ENCODE assay signal across 17 cellular contexts in genomic region chr20:17584684-17585083, GRCh38. TPM values are rescaled to one million over a fixed set of nuclear protein-coding genes. Genes with fewer than 3 reads are reported as not detected.
DNase-seq lines count a peak whose midpoint lies in the region; ATAC-seq and TF ChIP-seq lines count a peak whose summit lies in the region.
"Had no signal": no experiment of that assay in that cellular context is flagged by ENCODE, and none has a peak within 500 bp of the region (broad histone marks: within the 10 kb centered on the region; RNA-seq: fewer than 3 reads in every experiment).

No MANE protein-coding gene starts in this region.

- H4K20me1 ChIP-seq in GM23338 (replicated peaks; ENCODE audit: insufficient read depth) (0 out of 2 replicates have a peak, but pooled peaks cover 3% of the 10 kb centered on the region), smooth muscle cell (ENCODE audit: low read depth) (peaks cover 100% of the 10 kb centered on the region)

- no peaks in the 10 kb centered on the region for H3F3A ChIP-seq in GM23338 (replicated peaks; ENCODE audit: low read depth)
- peaks cover 5% of the 10 kb centered on the region for H3F3A ChIP-seq in smooth muscle cell (ENCODE audit: low read depth)

- H3K36me3 Mint-ChIP-seq in GM23338 (ENCODE audit: low read depth): peaks cover 3% of the 10 kb centered on the region; the same call in 1 of the 3 replicates
- H3K36me3 Mint-ChIP-seq in stimulated activated naive B cell treated with anti-CD40 and anti-IgM and Interleukin-4, amounts not matched to agents 10 μg/mL and 1 μg/mL and 100 μg/mL, for 72 hours: peaks cover 2 to 6% of the 10 kb centered on the region in 2 donors

- H3K4me3 ChIP-seq in GM23338: no peak overlapping the region
- H3K4me3 ChIP-seq in ascending aorta: peak overlapping the region; percentile 10 to 12
- no peak overlapping the region for H3K4me3 ChIP-seq in gastroesophageal sphincter
- H3K4me3 ChIP-seq in smooth muscle cell: no peak overlapping the region
- H3K4me3 ChIP-seq: BLaER1 treated with 17β-estradiol and CSF1 and Interleukin-3, amounts not matched to agents 10 nM and 100 nM had no signal

- H3K4me2 ChIP-seq in GM23338 (no peak overlapping the region), smooth muscle cell (peak overlapping the region; percentile 19)
- H3K4me2 ChIP-seq: BLaER1 treated with 17β-estradiol and CSF1 and Interleukin-3, amounts not matched to agents 10 nM and 100 nM had no signal

- H3K27ac Mint-ChIP-seq in GM23338: peak overlapping the region; percentile 8; the same call in 1 of the 2 replicates
- H3K27ac Mint-ChIP-seq in stimulated activated naive B cell treated with anti-CD40 and anti-IgM and Interleukin-4, amounts not matched to agents 10 μg/mL and 1 μg/mL and 100 μg/mL, for 72 hours: no peak overlapping the region

- H3K9me3 ChIP-seq in ascending aorta: no peaks in the 10 kb centered on the region
- no peaks in the 10 kb centered on the region for H3K9me3 ChIP-seq in gastroesophageal sphincter
- H3K9me3 ChIP-seq in smooth muscle cell (replicated peaks; ENCODE audit: low read depth): no peaks in the 10 kb centered on the region

- H3K4me3 Mint-ChIP-seq in GM23338: no peak overlapping the region
- no peak overlapping the region for H3K4me3 Mint-ChIP-seq in stimulated activated naive B cell treated with anti-CD40 and anti-IgM and Interleukin-4, amounts not matched to agents 10 μg/mL and 1 μg/mL and 100 μg/mL, for 72 hours

- TF ChIP-seq CTCF in GM23338 (conservative IDR thresholded peaks at IDR 0.05; ENCODE audit: low read depth in 2 of 2) (no peak), ascending aorta (IDR thresholded peaks at IDR 0.05) (no peak), gastroesophageal sphincter (IDR thresholded peaks at IDR 0.05) (no peak), smooth muscle cell (IDR thresholded peaks at IDR 0.05; ENCODE audit: borderline replicate concordance, insufficient read depth, poor library complexity, severe bottlenecking) (no peak), GM13977 (IDR thresholded peaks at IDR 0.05; ENCODE audit: extremely low read depth, insufficient read depth, missing control alignments) (no peak)

- H3K27ac ChIP-seq in GM23338 (ENCODE audit: low read depth) (peak overlapping the region; percentile 8; the same call in 1 of the 2 replicates), ascending aorta (peak overlapping the region; percentile 32 to 41), gastroesophageal sphincter (peak overlapping the region; percentile 1 to 86 (median 59)), smooth muscle cell (ENCODE audit: low read depth) (no peak overlapping the region)
- H3K27ac ChIP-seq: BLaER1 treated with 17β-estradiol and CSF1 and Interleukin-3, amounts not matched to agents 10 nM and 100 nM had no signal

- DNase-seq in GM23338 (ENCODE audit: low spot score) (no peak), ascending aorta (ENCODE audit: low spot score in 2 of 2) (no peak), smooth muscle cell (lab: John Stamatoyannopoulos, UW; ENCODE audit: unreplicated experiment) (no peak), cerebellar cortex (ENCODE audit: low spot score) (no peak), GM13977 (ENCODE audit: low spot score) (no peak)
- no peak for DNase-seq in stimulated activated naive B cell treated with anti-CD40 and anti-IgM and Interleukin-4, amounts not matched to agents 10 μg/mL and 1 μg/mL and 100 μg/mL, for 72 hours
- DNase-seq: DMS 273 treated with DMSO at 0.1 percent for 48 hours, GF-D8, Karpas-422, MM.1S, NCI-H1105, NCI-H1694, NCI-H524, SHP77 treated with DMSO at 0.1 percent for 48 hours had no signal

- TF ChIP-seq EP300 in gastroesophageal sphincter (IDR thresholded peaks at IDR 0.05): no peak

- intact Hi-C loops in ascending aorta (cut with DNase I): no loop called here

- no peaks in the 10 kb centered on the region for H3K9me3 Mint-ChIP-seq in GM23338
- H3K9me3 Mint-ChIP-seq in stimulated activated naive B cell treated with anti-CD40 and anti-IgM and Interleukin-4, amounts not matched to agents 10 μg/mL and 1 μg/mL and 100 μg/mL, for 72 hours: no peaks in the 10 kb centered on the region

- in situ Hi-C loops in GM13977 (cut with MboI; ENCODE audit: low pct_unique_long_range_greater_than_20kb, low sequenced_read_pairs, unreplicated experiment): no loop called here

- TF ChIP-seq POLR2A in gastroesophageal sphincter (IDR thresholded peaks at IDR 0.05): no peak

- ATAC-seq in GM23338 (no peak), gastroesophageal sphincter (no peak), GM19452 (IDR thresholded peaks at IDR 0.05; ENCODE audit: unreplicated experiment) (no peak)
- ATAC-seq in stimulated activated naive B cell treated with anti-CD40 and anti-IgM and Interleukin-4, amounts not matched to agents 10 μg/mL and 1 μg/mL and 100 μg/mL, for 72 hours (replicated peaks): no peak

- H3K27me3 ChIP-seq in GM23338 (ENCODE audit: insufficient read depth): no peaks in the 10 kb centered on the region
- no peaks in the 10 kb centered on the region for H3K27me3 ChIP-seq in ascending aorta
- H3K27me3 ChIP-seq in gastroesophageal sphincter: no peaks in the 10 kb centered on the region
- no peaks in the 10 kb centered on the region for H3K27me3 ChIP-seq in smooth muscle cell (ENCODE audit: low read depth)
- H3K27me3 ChIP-seq: BLaER1 treated with 17β-estradiol and CSF1 and Interleukin-3, amounts not matched to agents 10 nM and 100 nM had no signal

- peaks cover 16% of the 10 kb centered on the region for H3K4me1 Mint-ChIP-seq in GM23338
- peaks cover 2 to 9% of the 10 kb centered on the region in 2 donors for H3K4me1 Mint-ChIP-seq in stimulated activated naive B cell treated with anti-CD40 and anti-IgM and Interleukin-4, amounts not matched to agents 10 μg/mL and 1 μg/mL and 100 μg/mL, for 72 hours

- H3K27me3 Mint-ChIP-seq in GM23338 (ENCODE audit: insufficient read depth, low read depth, poor library complexity): peaks cover 2% of the 10 kb centered on the region
- no peaks in the 10 kb centered on the region for H3K27me3 Mint-ChIP-seq in stimulated activated naive B cell treated with anti-CD40 and anti-IgM and Interleukin-4, amounts not matched to agents 10 μg/mL and 1 μg/mL and 100 μg/mL, for 72 hours

- no peak overlapping the region for H3K9ac ChIP-seq in smooth muscle cell (ENCODE audit: low read depth)
- H3K9ac ChIP-seq: BLaER1 treated with 17β-estradiol and CSF1 and Interleukin-3, amounts not matched to agents 10 nM and 100 nM had no signal

- no peaks in the 10 kb centered on the region; the same call in 1 of the 2 replicates for H3K9me2 ChIP-seq in GM23338 (ENCODE audit: insufficient read depth)

- no peak overlapping the region for H2AFZ ChIP-seq in GM23338
- no peak overlapping the region for H2AFZ ChIP-seq in smooth muscle cell (ENCODE audit: low read depth)

- H3K36me3 ChIP-seq in GM23338 (ENCODE audit: insufficient read depth) (no peaks in the 10 kb centered on the region), ascending aorta (peaks cover 0 to 28% of the 10 kb centered on the region in 2 donors), gastroesophageal sphincter (peaks cover 0 to 6% of the 10 kb centered on the region in 2 donors), smooth muscle cell (ENCODE audit: low read depth) (no peaks in the 10 kb centered on the region)

- H3K4me1 ChIP-seq in GM23338 (ENCODE audit: insufficient read depth) (0 out of 2 replicates have a peak, but pooled peaks cover 6% of the 10 kb centered on the region), ascending aorta (peaks cover 10 to 58% of the 10 kb centered on the region in 2 donors), gastroesophageal sphincter (peaks cover 18 to 99% (median 26%) of the 10 kb centered on the region in 3 donors), smooth muscle cell (ENCODE audit: low read depth) (no peaks in the 10 kb centered on the region)

- H3K79me2 ChIP-seq in GM23338 (replicated peaks; ENCODE audit: insufficient read depth) (peaks cover 99% of the 10 kb centered on the region), smooth muscle cell (ENCODE audit: low read depth) (peaks cover 100% of the 10 kb centered on the region)

TF ChIP-seq in GM23338, 12 proteins besides CTCF, POLR2A, EP300 and RAD21 (continues in another document):
- no peak for TF ChIP-seq EZH2phosphoT487 (IDR thresholded peaks at IDR 0.05; ENCODE audit: unreplicated experiment)
- no peak for TF ChIP-seq ZNF114 (CRISPR knock-in tag; IDR thresholded peaks at IDR 0.05)
- no peak for TF ChIP-seq POLR2AphosphoS5 (IDR thresholded peaks at IDR 0.05; ENCODE audit: low read depth)
- TF ChIP-seq JUNB (IDR thresholded peaks at IDR 0.05; ENCODE audit: unreplicated experiment): no peak
- TF ChIP-seq STAT1 (IDR thresholded peaks at IDR 0.05; ENCODE audit: unreplicated experiment): no peak
- TF ChIP-seq, protein P1, sequence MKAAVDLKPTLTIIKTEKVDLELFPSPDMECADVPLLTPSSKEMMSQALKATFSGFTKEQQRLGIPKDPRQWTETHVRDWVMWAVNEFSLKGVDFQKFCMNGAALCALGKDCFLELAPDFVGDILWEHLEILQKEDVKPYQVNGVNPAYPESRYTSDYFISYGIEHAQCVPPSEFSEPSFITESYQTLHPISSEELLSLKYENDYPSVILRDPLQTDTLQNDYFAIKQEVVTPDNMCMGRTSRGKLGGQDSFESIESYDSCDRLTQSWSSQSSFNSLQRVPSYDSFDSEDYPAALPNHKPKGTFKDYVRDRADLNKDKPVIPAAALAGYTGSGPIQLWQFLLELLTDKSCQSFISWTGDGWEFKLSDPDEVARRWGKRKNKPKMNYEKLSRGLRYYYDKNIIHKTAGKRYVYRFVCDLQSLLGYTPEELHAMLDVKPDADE (IDR thresholded peaks at IDR 0.05): no peak
- TF ChIP-seq EZH2 (IDR thresholded peaks at IDR 0.05; ENCODE audit: low read depth, unreplicated experiment): no peak
- TF ChIP-seq CREB1 (CRISPR knock-in tag; IDR thresholded peaks at IDR 0.05; ENCODE audit: low read depth): no peak
- TF ChIP-seq NANOG (IDR thresholded peaks at IDR 0.05; ENCODE audit: borderline replicate concordance): no peak

RNA-seq across cellular contexts. Expression of gene DSTN, which starts 14.8 kb away (rescaled TPM):
- total RNA-seq in GM23338 (2014; rRNA removed; shearing (Covaris generic)): 145 and 162 TPM in 2 replicates
- polyA plus RNA-seq in GM23338 (2016; fragmentation: Nextera tagmentation; extraction: Ambion mirVana): 456 and 459 TPM in 2 replicates
- 452 TPM for total RNA-seq in ascending aorta
- 1,000 to 10,000 TPM; 1,820 to 3,515 (median 2,996) TPM for total RNA-seq in gastroesophageal sphincter
- total RNA-seq in smooth muscle cell: 486 and 582 TPM in 2 replicates
- 534 and 559 TPM in 2 replicates for polyA plus RNA-seq in smooth muscle cell

RNA-seq across cellular contexts. Expression of gene BFSP1, which starts 53.5 kb away (rescaled TPM):
- total RNA-seq in GM23338 (2014; rRNA removed; shearing (Covaris generic)): 4.9 and 5.0 TPM in 2 replicates
- 2.7 and 3.1 TPM in 2 replicates for polyA plus RNA-seq in GM23338 (2016; fragmentation: Nextera tagmentation; extraction: Ambion mirVana)
- total RNA-seq in ascending aorta: not detected
- total RNA-seq in gastroesophageal sphincter: 1 to 10 TPM; 2.0 to 5.9 (median 5.0) TPM
- 0.76 and 1.0 TPM in 2 replicates for total RNA-seq in smooth muscle cell
- 1.3 and 1.6 TPM in 2 replicates for polyA plus RNA-seq in smooth muscle cell

Comparison
In these comparisons a context has a peak if more than half of its experiments do, and no peak if none do; other contexts are left out.
1. H3K4me3 ChIP-seq: peak in ascending aorta (2 of 2); none in GM23338 (single experiment), gastroesophageal sphincter (0 of 2) and smooth muscle cell (single experiment).